29 cellular contexts compared by ENCODE assay signal in the genomic region with DNA sequence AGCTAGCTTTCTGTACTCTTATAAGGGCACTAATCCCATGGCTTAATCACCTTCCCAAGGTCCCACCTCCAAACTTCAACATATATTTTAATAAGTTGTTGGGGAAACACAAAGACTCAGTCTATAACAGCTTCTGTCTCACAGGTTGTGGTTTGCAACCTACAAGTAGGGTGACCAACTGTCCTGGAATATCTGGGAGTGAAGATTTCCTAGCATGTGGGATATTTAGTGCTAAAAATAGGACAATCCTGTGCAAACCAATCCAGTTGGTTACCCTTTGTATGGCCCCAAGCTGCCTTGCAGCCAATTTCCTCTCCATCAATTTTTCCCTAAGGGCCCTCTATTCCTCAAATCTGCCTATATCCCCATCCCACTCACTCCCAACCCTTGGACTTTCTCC.
"Had no signal": no experiment of that assay in that cellular context is flagged by ENCODE, and none has a peak within 500 bp of the region (broad histone marks: within the 10 kb centered on the region; RNA-seq: fewer than 3 reads in every experiment).

No MANE protein-coding gene starts in this region.

- H3K27me3 ChIP-seq: SJCRH30 had no signal

- H3K4me1 ChIP-seq: SJCRH30 had no signal

- H3K4me1 Mint-ChIP-seq: activated CD4-positive, alpha-beta T cell treated with anti-CD3 and anti-CD28 coated beads, Interleukin-2, amount 10 ng/mL, durations not matched to agents 7 days and 5 days had no signal

- H3K27me3 Mint-ChIP-seq: activated CD4-positive, alpha-beta memory T cell treated with anti-CD3 and anti-CD28 coated beads for 36 hours; activated CD4-positive, alpha-beta T cell treated with anti-CD3 and anti-CD28 coated beads, Interleukin-2, amount 10 ng/mL, durations not matched to agents 7 days and 5 days; brain had no signal

- DNase-seq: activated CD4-positive, alpha-beta memory T cell treated with anti-CD3 and anti-CD28 coated beads for 36 hours; activated CD4-positive, alpha-beta T cell treated with anti-CD3 and anti-CD28 coated beads, Interleukin-2, amount 10 ng/mL, durations not matched to agents 7 days and 5 days; activated CD4-positive, CD25-positive, alpha-beta regulatory T cell; activated CD8-positive, alpha-beta memory T cell treated with anti-CD3 and anti-CD28 coated beads for 24 hours; activated naive CD4-positive, alpha-beta T cell treated with anti-CD3 and anti-CD28 coated beads, Interleukin-2, amount 50 U/mL, for 16 hours; activated T-cell treated with anti-CD3 and anti-CD28 coated beads for 4 hours; activated T-cell treated with anti-CD3 and anti-CD28 coated beads, Interleukin-2, amount 50 U/mL, for 48 hours; amniotic stem cell; IMR-90; Kasumi-1; KBM-7; NCI-H1048; NCI-H1930; NCI-H2107; NCI-H2171 treated with DMSO at 0.1 percent for 48 hours; NCI-H226; NCI-H510A; NCI-H526 treated with DMSO at 0.1 percent for 48 hours; NCI-H82; NK-92 treated with Interleukin-12 subunit alpha and Interleukin-12 subunit beta, amount 100 ng/mL, for 24 hours; Right ventricle myocardium superior; SJCRH30; SK-N-SH; T-helper 1 cell had no signal

- H3K4me3 ChIP-seq: SJCRH30 had no signal

- H3K36me3 Mint-ChIP-seq: activated CD4-positive, alpha-beta memory T cell treated with anti-CD3 and anti-CD28 coated beads for 36 hours had no signal

- H3K36me3 ChIP-seq: SJCRH30 had no signal

- H3K9me3 ChIP-seq: SJCRH30, SK-N-SH had no signal

- H3K4me3 Mint-ChIP-seq: activated CD4-positive, alpha-beta memory T cell treated with anti-CD3 and anti-CD28 coated beads for 36 hours; activated CD4-positive, alpha-beta T cell treated with anti-CD3 and anti-CD28 coated beads, Interleukin-2, amount 10 ng/mL, durations not matched to agents 7 days and 5 days; brain had no signal

- ATAC-seq: Panc1 had no signal

- H3K27ac Mint-ChIP-seq: activated CD4-positive, alpha-beta memory T cell treated with anti-CD3 and anti-CD28 coated beads for 36 hours; activated CD4-positive, alpha-beta T cell treated with anti-CD3 and anti-CD28 coated beads, Interleukin-2, amount 10 ng/mL, durations not matched to agents 7 days and 5 days; activated T-helper 2 cell treated with anti-CD3 and anti-CD28 coated beads, Interferon-gamma antibody, Interleukin-2, Interleukin-4, amounts not matched to agents 10 μg/mL and 5 μg/mL and 100 μg/mL, durations not matched to agents 14 hours and 24 hours and 36 hours had no signal

- H3K9me3 Mint-ChIP-seq: activated CD4-positive, alpha-beta memory T cell treated with anti-CD3 and anti-CD28 coated beads for 36 hours; activated CD4-positive, alpha-beta T cell treated with anti-CD3 and anti-CD28 coated beads, Interleukin-2, amount 10 ng/mL, durations not matched to agents 7 days and 5 days; activated T-helper 2 cell treated with anti-CD3 and anti-CD28 coated beads, Interferon-gamma antibody, Interleukin-2, Interleukin-4, amounts not matched to agents 10 μg/mL and 5 μg/mL and 100 μg/mL, durations not matched to agents 14 hours and 24 hours and 36 hours; brain had no signal

- H3K27ac ChIP-seq: RWPE1, SJCRH30, VCaP had no signal
